9 cellular contexts compared by ENCODE assay signal in genomic region chr1:31760422-31760900, GRCh38. TPM values are rescaled to one million over a fixed set of nuclear protein-coding genes. Genes with fewer than 3 reads are reported as not detected.
DNase-seq lines count a peak whose midpoint lies in the region; ATAC-seq and TF ChIP-seq lines count a peak whose summit lies in the region.
"Had no signal": no experiment of that assay in that cellular context is flagged by ENCODE, and none has a peak within 500 bp of the region (broad histone marks: within the 10 kb centered on the region; RNA-seq: fewer than 3 reads in every experiment).

No MANE protein-coding gene starts in this region.

- H3K36me3 ChIP-seq in CD8-positive, alpha-beta memory T cell (ENCODE audit: insufficient read depth, low read length), result no peaks in the 10 kb centered on the region
- H3K36me3 ChIP-seq in MG63 (0 out of 2 replicates have a peak, but pooled peaks cover 2% of the 10 kb centered on the region), colonic mucosa (no peaks in the 10 kb centered on the region), muscle layer of colon (ENCODE audit: insufficient read depth, low read length) (no peaks in the 10 kb centered on the region)

- no peak for ATAC-seq in HG02970 (IDR thresholded peaks at IDR 0.05; ENCODE audit: low FRiP score, unreplicated experiment)

- peaks cover 0 to 1% (median 0%) of the 10 kb centered on the region in 3 donors for H3K36me3 Mint-ChIP-seq in CD8-positive, alpha-beta memory T cell

- no peak overlapping the region for H3K27ac ChIP-seq in CD8-positive, alpha-beta memory T cell (ENCODE audit: low read depth, low read length)
- H3K27ac ChIP-seq in colonic mucosa (no peak overlapping the region), muscle layer of colon (ENCODE audit: low read depth, low read length) (peak overlapping the region; percentile 37)
- H3K27ac ChIP-seq: KMS-11 had no signal

- peaks cover 18% of the 10 kb centered on the region for H3K27me3 ChIP-seq in CD8-positive, alpha-beta memory T cell (ENCODE audit: insufficient read depth, low read length, poor library complexity, severe bottlenecking)
- no peaks in the 10 kb centered on the region for H3K27me3 ChIP-seq in MG63
- peaks cover 37% of the 10 kb centered on the region for H3K27me3 ChIP-seq in colonic mucosa
- peaks cover 4 to 35% of the 10 kb centered on the region in 2 donors for H3K27me3 ChIP-seq in muscle layer of colon (ENCODE audit: control insufficient read depth in 1 of 2, insufficient read depth in 2 of 2, low read length in 2 of 2)

- peaks cover 13 to 14% of the 10 kb centered on the region in 2 donors for H3K27me3 Mint-ChIP-seq in CD8-positive, alpha-beta memory T cell

- peaks cover 32% of the 10 kb centered on the region for H3K4me1 ChIP-seq in CD8-positive, alpha-beta memory T cell (ENCODE audit: insufficient read depth, low read length)
- H3K4me1 ChIP-seq in colonic mucosa (peaks cover 7% of the 10 kb centered on the region), muscle layer of colon (ENCODE audit: insufficient read depth, low read length) (peaks cover 25% of the 10 kb centered on the region)

- peaks cover 20 to 41% (median 22%) of the 10 kb centered on the region in 3 donors for H3K4me1 Mint-ChIP-seq in CD8-positive, alpha-beta memory T cell

- intact Hi-C loops in colonic mucosa (cut with DNase I), result no loop called here

- H3K9ac ChIP-seq in colonic mucosa (ENCODE audit: low read depth in 2 of 2, low read length in 2 of 2) (peak overlapping the region; percentile 26 to 47), muscle layer of colon (ENCODE audit: low read length) (no peak overlapping the region)
- H3K9ac ChIP-seq: KMS-11 had no signal

- peak overlapping the region; percentile 67 for H3K4me3 ChIP-seq in CD8-positive, alpha-beta memory T cell (ENCODE audit: low read length)
- H3K4me3 ChIP-seq in MG63 (peak overlapping the region; percentile 28), colonic mucosa (peak overlapping the region; percentile 38), muscle layer of colon (ENCODE audit: low read depth in 1 of 2, low read length in 2 of 2) (peak overlapping the region; percentile 37 to 65)

- H3K9me3 Mint-ChIP-seq in CD8-positive, alpha-beta memory T cell, result no peaks in the 10 kb centered on the region

- H3K9me3 ChIP-seq in CD8-positive, alpha-beta memory T cell (ENCODE audit: low read length), result no peaks in the 10 kb centered on the region
- H3K9me3 ChIP-seq in MG63, result no peaks in the 10 kb centered on the region
- H3K9me3 ChIP-seq in colonic mucosa, result no peaks in the 10 kb centered on the region
- H3K9me3 ChIP-seq in muscle layer of colon (ENCODE audit: low read length), result no peaks in the 10 kb centered on the region

- POLR2A ChIA-PET in CD8-positive, alpha-beta memory T cell (lab: Charles Lee), result interaction anchor here (0.8 to 1.5 kb wide), 4 partner anchors 9 to 253 kb away, joined by 3 to 4 read pairs (median 4); partner anchors contain the start of gene KHDRBS1

- H3K27ac Mint-ChIP-seq in CD8-positive, alpha-beta memory T cell, result no peak overlapping the region

- DNase-seq in CD8-positive, alpha-beta memory T cell, result peak in 1 of 5 donors; percentile 28
- DNase-seq in MG63, result no peak
- no peak for DNase-seq in colonic mucosa
- no peak for DNase-seq in GM19238 (ENCODE audit: insufficient read length, low spot score)
- DNase-seq in NCI-H1694 treated with DMSO at 0.1 percent for 48 hours (lab: John Stamatoyannopoulos, UW), result no peak
- no peak for DNase-seq in activated CD8-positive, alpha-beta memory T cell treated with anti-CD3 and anti-CD28 coated beads for 24 hours

- CTCF ChIA-PET in CD8-positive, alpha-beta memory T cell (lab: Charles Lee), result interaction anchor here (0.8 to 6.6 kb wide), 7 partner anchors 9 to 97 kb away, joined by 4 to 54 read pairs (median 5); no protein-coding TSS in a partner anchor

- peak overlapping the region; percentile 33 to 88 (median 71) for H3K4me3 Mint-ChIP-seq in CD8-positive, alpha-beta memory T cell

- no peak for TF ChIP-seq CTCF in colonic mucosa (IDR thresholded peaks at IDR 0.05)

RNA-seq across cellular contexts. Expression of gene ADGRB2, which starts 3.7 kb away (rescaled TPM):
- under 1 TPM; 0.35 to 0.57 TPM for total RNA-seq in CD8-positive, alpha-beta memory T cell
- polyA plus RNA-seq in CD8-positive, alpha-beta memory T cell, result 0.24 TPM
- total RNA-seq in MG63 (2014; rRNA removed; shearing (Covaris generic); ENCODE audit: low replicate concordance), result 3.4 and 8.5 TPM in 2 replicates
- 1 to 10 TPM in 1 of 2 donors, under 1 TPM in 1; 0.59 to 1.6 TPM for total RNA-seq in colonic mucosa

RNA-seq across cellular contexts. Expression of gene SPOCD1, which starts 55.4 kb away (rescaled TPM):
- under 1 TPM in 1 of 2 experiments, not detected in 1; 0.18 TPM for total RNA-seq in CD8-positive, alpha-beta memory T cell
- polyA plus RNA-seq in CD8-positive, alpha-beta memory T cell, result not detected
- total RNA-seq in MG63 (2014; rRNA removed; shearing (Covaris generic); ENCODE audit: low replicate concordance), result 27.6 and 32.3 TPM in 2 replicates
- total RNA-seq in colonic mucosa, result under 1 TPM; 0.45 to 0.59 TPM

RNA-seq across cellular contexts. Expression of gene COL16A1, which starts 56.6 kb away (rescaled TPM):
- total RNA-seq in CD8-positive, alpha-beta memory T cell, result under 1 TPM in 1 of 2 experiments, not detected in 1; 0.85 TPM
- polyA plus RNA-seq in CD8-positive, alpha-beta memory T cell, result not detected
- 156 and 192 TPM in 2 replicates for total RNA-seq in MG63 (2014; rRNA removed; shearing (Covaris generic); ENCODE audit: low replicate concordance)
- total RNA-seq in colonic mucosa, result 10 to 100 TPM in 1 of 2 donors, 1 to 10 TPM in 1; 9.0 to 15.4 TPM

Comparison
In these comparisons a context has a peak if more than half of its experiments do, and no peak if none do; other contexts are left out.
1. RNA of gene SPOCD1, which starts 55.4 kb away (total RNA-seq): 27.6 to 32.3 TPM in MG63; 0.45 to 0.59 TPM in colonic mucosa and 0.18 TPM in CD8-positive, alpha-beta memory T cell; every median in the first group is over 10 times any median in the second.
2. Peak in every context shown above with its lines, with median percentiles within 50 percentile points of each other: H3K4me3 ChIP-seq.